10 cellular contexts compared by ENCODE assay signal in the genomic region with DNA sequence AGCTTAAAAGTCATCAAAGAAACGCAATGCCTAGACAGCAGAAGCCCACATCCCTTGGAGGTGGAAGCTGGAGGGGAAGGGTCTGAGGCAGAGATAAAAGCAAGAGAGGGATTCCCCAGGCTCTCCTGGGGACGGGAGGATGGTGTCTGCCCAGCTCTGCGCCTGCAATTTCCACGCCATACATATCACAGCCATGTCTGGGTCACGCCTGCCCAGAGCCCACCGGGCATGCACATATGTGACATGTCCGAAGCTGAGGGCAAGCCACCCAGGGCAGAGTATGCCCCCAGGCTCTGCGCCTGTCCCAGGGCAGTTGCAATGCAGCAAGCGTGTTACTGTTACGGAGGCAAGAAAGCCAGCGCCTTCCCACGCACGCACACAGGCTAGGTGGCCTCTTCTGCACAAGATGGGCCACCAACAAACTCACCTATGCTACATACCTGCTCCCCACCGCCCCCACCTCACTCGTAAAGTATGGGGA. TPM values are rescaled to one million over a fixed set of nuclear protein-coding genes. Genes with fewer than 3 reads are reported as not detected.
DNase-seq lines count a peak whose midpoint lies in the region; ATAC-seq and TF ChIP-seq lines count a peak whose summit lies in the region.
"Had no signal": no experiment of that assay in that cellular context is flagged by ENCODE, and none has a peak within 500 bp of the region (broad histone marks: within the 10 kb centered on the region; RNA-seq: fewer than 3 reads in every experiment).

No MANE protein-coding gene starts in this region.

- H2AFZ ChIP-seq in MM.1S (ENCODE audit: low read length): peak overlapping the region; percentile 44; the same call in 1 of the 2 replicates

- H3K4me1 Mint-ChIP-seq in nephron: peaks cover 17% of the 10 kb centered on the region

- peak overlapping the region; percentile 36 for H3K4me2 ChIP-seq in MM.1S (ENCODE audit: low read depth, low read length)

- no peaks in the 10 kb centered on the region for H3K36me3 Mint-ChIP-seq in nephron (ENCODE audit: low read depth)

- H4K20me1 ChIP-seq in MM.1S (ENCODE audit: insufficient read depth, low read length): no peaks in the 10 kb centered on the region

- H3K4me3 ChIP-seq in MM.1S (ENCODE audit: low read length): peak overlapping the region; percentile 58
- H3K4me3 ChIP-seq in thyroid gland (replicated peaks in 1 of 3): peak overlapping the region in 2 of 3 donors; percentile 25 to 30

- no peaks in the 10 kb centered on the region for H3K9me3 ChIP-seq in MM.1S (replicated peaks; ENCODE audit: insufficient read depth, low read length)
- H3K9me3 ChIP-seq in thyroid gland: no peaks in the 10 kb centered on the region

- H3K9me3 Mint-ChIP-seq in nephron: peaks cover 2% of the 10 kb centered on the region
- H3K9me3 Mint-ChIP-seq: activated T-helper 2 cell treated with anti-CD3 and anti-CD28 coated beads, Interferon-gamma antibody, Interleukin-2, Interleukin-4, amounts not matched to agents 10 μg/mL and 5 μg/mL and 100 μg/mL, durations not matched to agents 14 hours and 24 hours and 36 hours had no signal

- H3K79me2 ChIP-seq in MM.1S (ENCODE audit: low read length): no peaks in the 10 kb centered on the region

- H3K27ac Mint-ChIP-seq in nephron: peak overlapping the region in 2 of 3 experiments; percentile 32 to 54
- H3K27ac Mint-ChIP-seq: activated T-helper 2 cell treated with anti-CD3 and anti-CD28 coated beads, Interferon-gamma antibody, Interleukin-2, Interleukin-4, amounts not matched to agents 10 μg/mL and 5 μg/mL and 100 μg/mL, durations not matched to agents 14 hours and 24 hours and 36 hours had no signal

- H3K9me2 ChIP-seq in MM.1S (replicated peaks; ENCODE audit: insufficient read depth, low read length): no peaks in the 10 kb centered on the region

- H3K4me3 Mint-ChIP-seq in nephron: peak overlapping the region; percentile 82 to 91 (median 85)

- H3K4me1 ChIP-seq in MM.1S (ENCODE audit: low read length): no peaks in the 10 kb centered on the region
- no peaks in the 10 kb centered on the region for H3K4me1 ChIP-seq in thyroid gland

- intact Hi-C loops in head of caudate nucleus (cut with DNase I): no loop called here
- intact Hi-C loops in thyroid gland (cut with DNase I): no loop called here

- TF ChIP-seq CTCF in MM.1S (IDR thresholded peaks at IDR 0.05; ENCODE audit: low read length): no peak
- no peak for TF ChIP-seq CTCF in nephron (IDR thresholded peaks at IDR 0.05; ENCODE audit: unreplicated experiment in 3 of 3)
- no peak for TF ChIP-seq CTCF in thyroid gland (IDR thresholded peaks at IDR 0.05)
- no peak for TF ChIP-seq CTCF in GM20000 (IDR thresholded peaks at IDR 0.05; ENCODE audit: extremely low read depth, missing control alignments)

- H3K36me3 ChIP-seq in MM.1S (replicated peaks; ENCODE audit: insufficient read depth, low read length): no peaks in the 10 kb centered on the region
- H3K36me3 ChIP-seq in thyroid gland: no peaks in the 10 kb centered on the region

- H3K27me3 Mint-ChIP-seq in nephron (ENCODE audit: low read depth): peaks cover 12% of the 10 kb centered on the region

- ATAC-seq in HG03175 (IDR thresholded peaks at IDR 0.05; ENCODE audit: unreplicated experiment): no peak

- H3F3A ChIP-seq in MM.1S (ENCODE audit: insufficient read depth, low read length): no peaks in the 10 kb centered on the region

- H3K27ac ChIP-seq in MM.1S (ENCODE audit: low read length) (no peak overlapping the region), thyroid gland (no peak overlapping the region)

- WGBS in thyroid gland, 2 donors: 0 to 8% methylated on average over 4 to 5 of the region's 15 CpGs

- no peak for DNase-seq in MM.1S
- DNase-seq in head of caudate nucleus: peak in 30 of 42 donors; percentile 2 to 54 (median 23)
- DNase-seq in thyroid gland: peak; percentile 4 to 6
- DNase-seq in AG08396 (ENCODE audit: low spot score): no peak
- no peak for DNase-seq in GM20000 (ENCODE audit: low spot score)
- DNase-seq: effector memory CD4-positive, alpha-beta T cell; T-helper 9 cell had no signal

- TF ChIP-seq POLR2A in thyroid gland (IDR thresholded peaks at IDR 0.05): no peak

- H3K9ac ChIP-seq in MM.1S (ENCODE audit: low read length): peak overlapping the region; percentile 11; the same call in 1 of the 2 replicates

- H3K27me3 ChIP-seq in MM.1S (replicated peaks; ENCODE audit: insufficient read depth, low read length) (no peaks in the 10 kb centered on the region), thyroid gland (no peaks in the 10 kb centered on the region)

RNA-seq across cellular contexts. Expression of gene FGF13, which starts 1.2 kb away (rescaled TPM):
- 1 to 10 TPM; 2.3 to 9.2 (median 4.5) TPM for total RNA-seq in thyroid gland
- total RNA-seq: activated T-helper 2 cell treated with anti-CD3 and anti-CD28 coated beads, Interferon-gamma antibody, Interleukin-2, Interleukin-4, amounts not matched to agents 10 μg/mL and 5 μg/mL and 100 μg/mL, durations not matched to agents 14 hours and 24 hours and 36 hours had no signal

Comparison
In these comparisons a context has a peak if more than half of its experiments do, and no peak if none do; other contexts are left out.
1. DNase-seq: peak in head of caudate nucleus (30 of 42) and thyroid gland (2 of 2); none in MM.1S (single experiment), AG08396 (single experiment) and GM20000 (single experiment).